Comparison of ENCODE assay signal across 25 cellular contexts in genomic region chr4:139275281-139275735, GRCh38.
"Had no signal": no experiment of that assay in that cellular context is flagged by ENCODE, and none has a peak within 500 bp of the region (broad histone marks: within the 10 kb centered on the region; RNA-seq: fewer than 3 reads in every experiment).

No MANE protein-coding gene starts in this region.

- H3K79me2 ChIP-seq: parathyroid adenoma had no signal

- H3K4me3 ChIP-seq: left lung, lower lobe of right lung, psoas muscle, right atrium auricular region, right lobe of liver, smooth muscle cell, stomach, testis, thyroid gland, upper lobe of right lung had no signal

- DNase-seq: hypothalamus; immature natural killer cell; kidney; left colon; left lung; lower lobe of right lung; mammary epithelial cell; mesenchymal stem cell; naive thymus-derived CD8-positive, alpha-beta T cell; psoas muscle; right lobe of liver; stimulated activated CD4-positive, alpha-beta T cell treated with anti-CD3 and anti-CD28 coated beads, Interleukin-1b, Interleukin-23, amount 100 ng/mL, for 48 hours; stimulated activated CD4-positive, alpha-beta T cell treated with anti-CD3 and anti-CD28 coated beads, Interleukin-2, amount 100 ng/mL, for 48 hours; stimulated activated CD4-positive, alpha-beta T cell treated with anti-CD3 and anti-CD28 coated beads, Interleukin-4, amount 100 ng/mL, for 4 hours; stimulated activated CD8-positive, alpha-beta memory T cell treated with anti-CD3 and anti-CD28 coated beads, Interleukin-4, amount 100 ng/mL, for 48 hours; stimulated activated naive CD8-positive, alpha-beta T cell treated with anti-CD3 and anti-CD28 coated beads, Interleukin-15, Interleukin-2, amounts not matched to agents 100 U/mL and 50 U/mL, for 24 hours; stomach; testis; thyroid gland; trophoblast cell; upper lobe of right lung had no signal

- H3K4me2 ChIP-seq: smooth muscle cell had no signal

- ATAC-seq: left colon; left lung; lower lobe of right lung; naive thymus-derived CD8-positive, alpha-beta T cell; psoas muscle; right lobe of liver; stimulated activated memory B cell treated with anti-CD40 and anti-IgM and Interleukin-4, amounts not matched to agents 10 μg/mL and 1 μg/mL and 100 μg/mL, for 72 hours; stimulated activated naive CD8-positive, alpha-beta T cell treated with anti-CD3 and anti-CD28 coated beads, Interleukin-15, Interleukin-2, amounts not matched to agents 100 U/mL and 50 U/mL, for 24 hours; upper lobe of right lung had no signal

- H3K27me3 ChIP-seq: right atrium auricular region, testis, thyroid gland had no signal

- H3K27ac ChIP-seq: left lung, lower lobe of right lung, parathyroid adenoma, psoas muscle, right atrium auricular region, right lobe of liver, stomach, testis, thyroid gland, upper lobe of right lung had no signal

- H3K9ac ChIP-seq: parathyroid adenoma had no signal

- H3K9me3 ChIP-seq: left lung, lower lobe of right lung, psoas muscle, right atrium auricular region, right lobe of liver, stomach, testis, thyroid gland, upper lobe of right lung had no signal

- H2AFZ ChIP-seq: parathyroid adenoma had no signal

- H3K36me3 ChIP-seq: left lung, lower lobe of right lung, right atrium auricular region, right lobe of liver, stomach, thyroid gland, upper lobe of right lung had no signal

- H3K4me1 ChIP-seq: parathyroid adenoma, psoas muscle had no signal
